21 cellular contexts compared by ENCODE assay signal in genomic region chr6:1593286-1593957, GRCh38. TPM values are rescaled to one million over a fixed set of nuclear protein-coding genes. Genes with fewer than 3 reads are reported as not detected.
DNase-seq lines count a peak whose midpoint lies in the region; ATAC-seq and TF ChIP-seq lines count a peak whose summit lies in the region.
"Had no signal": no experiment of that assay in that cellular context is flagged by ENCODE, and none has a peak within 500 bp of the region (broad histone marks: within the 10 kb centered on the region; RNA-seq: fewer than 3 reads in every experiment).

No MANE protein-coding gene starts in this region.

- no peaks in the 10 kb centered on the region for H4K20me1 ChIP-seq in mammary epithelial cell (ENCODE audit: insufficient read depth, low read length)
- no peaks in the 10 kb centered on the region for H4K20me1 ChIP-seq in osteoblast (ENCODE audit: insufficient read depth, low read length)

- no peak overlapping the region for H3K27ac ChIP-seq in mammary epithelial cell (ENCODE audit: insufficient read depth, low read depth, low read length)
- H3K27ac ChIP-seq in osteoblast (ENCODE audit: low read depth, low read length), result no peak overlapping the region
- H3K27ac ChIP-seq: SJSA1 had no signal

- H3K4me1 ChIP-seq in mammary epithelial cell (ENCODE audit: insufficient read depth, low read length), result peaks cover 17% of the 10 kb centered on the region
- H3K4me1 ChIP-seq in osteoblast (ENCODE audit: insufficient read depth, low read length), result peaks cover 6% of the 10 kb centered on the region

- BruUV-seq in Calu3 (replicated peaks; lab: Mats Ljungman, UMichigan) (no TSS peak), mammary epithelial cell (replicated peaks; lab: Mats Ljungman, UMichigan) (no TSS peak)

- peak overlapping the region; percentile 87 for H3K4me2 ChIP-seq in mammary epithelial cell (ENCODE audit: insufficient read depth, low read depth, low read length)
- H3K4me2 ChIP-seq in osteoblast (ENCODE audit: insufficient read depth, low read length), result peak overlapping the region; percentile 69

- peaks cover 6% of the 10 kb centered on the region for H3K4me1 Mint-ChIP-seq in CD14-positive monocyte
- peaks cover 20% of the 10 kb centered on the region for H3K4me1 Mint-ChIP-seq in Calu3 (ENCODE audit: low read depth, unreplicated experiment)

- CTCF ChIA-PET in Calu3 (lab: Charles Lee) (no interaction called here), mammary epithelial cell (lab: Charles Lee; ENCODE audit: low non-redundant PET) (no interaction called here)

- in situ Hi-C loops in mammary epithelial cell (cut with MboI; ENCODE audit: low sequenced_read_pairs in 2 of 2), result loop anchor here (10.0 to 25.0 kb wide), 5 partner anchors 601 to 1151 kb away; no protein-coding TSS in a partner anchor

- H3K9me3 Mint-ChIP-seq in CD14-positive monocyte (peaks cover 0 to 4% (median 0%) of the 10 kb centered on the region in 7 donors), Calu3 (ENCODE audit: low read depth, unreplicated experiment) (no peaks in the 10 kb centered on the region)
- H3K9me3 Mint-ChIP-seq: CD4-positive, alpha-beta T cell had no signal

- H3K79me2 ChIP-seq in mammary epithelial cell (ENCODE audit: insufficient read depth, low read length) (no peaks in the 10 kb centered on the region), osteoblast (ENCODE audit: insufficient read depth, low read length) (no peaks in the 10 kb centered on the region)

- H3K9ac ChIP-seq in mammary epithelial cell (ENCODE audit: insufficient read depth, low read length), result no peak overlapping the region

- DNase-seq in CD14-positive monocyte (ENCODE audit: low spot score), result peak; percentile 14
- no peak for DNase-seq in Calu3
- peak; percentile 34 for DNase-seq in mammary epithelial cell
- peak; percentile 69 for DNase-seq in osteoblast (ENCODE audit: insufficient read length, low spot score, missing footprints)
- no peak for DNase-seq in NCI-H128 (lab: John Stamatoyannopoulos, UW; ENCODE audit: unreplicated experiment)
- DNase-seq in DMS153 (lab: John Stamatoyannopoulos, UW), result no peak
- DNase-seq: CD4-positive, alpha-beta T cell; COR-L47; GOT3; Karpas-422; MG63; NCI-H1048; NCI-H1436 treated with DMSO at 0.1 percent for 48 hours; NCI-H1930; NCI-H226; NCI-H82 had no signal

- no peaks in the 10 kb centered on the region for H3K9me3 ChIP-seq in mammary epithelial cell (replicated peaks; ENCODE audit: insufficient read depth, low read length)
- H3K9me3 ChIP-seq in osteoblast (ENCODE audit: low read depth, low read length), result peaks cover 2% of the 10 kb centered on the region
- H3K9me3 ChIP-seq: MG63, SJSA1 had no signal

- TF ChIP-seq CTCF in CD14-positive monocyte (IDR thresholded peaks at IDR 0.05) (no peak), Calu3 (IDR thresholded peaks at IDR 0.05; ENCODE audit: unreplicated experiment) (no peak), mammary epithelial cell (conservative IDR thresholded peaks at IDR 0.05 in 1 of 2, IDR thresholded peaks at IDR 0.05 in 1 of 2; ENCODE audit: extremely low read depth in 1 of 2, insufficient read depth in 1 of 2, low read depth in 1 of 2, low read length in 2 of 2) (no peak), osteoblast (IDR thresholded peaks at IDR 0.05; ENCODE audit: extremely low read depth, low read depth, low read length) (no peak)

- H3K27me3 ChIP-seq in mammary epithelial cell (ENCODE audit: insufficient read depth, low read length), result no peaks in the 10 kb centered on the region
- peaks cover 50% of the 10 kb centered on the region for H3K27me3 ChIP-seq in osteoblast (ENCODE audit: insufficient read depth, low read length)
- H3K27me3 ChIP-seq: MG63, SJSA1 had no signal

- H3K36me3 Mint-ChIP-seq in CD14-positive monocyte, result no peaks in the 10 kb centered on the region
- no peaks in the 10 kb centered on the region for H3K36me3 Mint-ChIP-seq in Calu3 (ENCODE audit: insufficient read depth, unreplicated experiment)

- H3K4me3 ChIP-seq in mammary epithelial cell (replicated peaks in 1 of 3; ENCODE audit: insufficient read depth in 1 of 3, low read depth in 2 of 3, low read length in 3 of 3), result peak overlapping the region; percentile 24 to 36 (median 32)
- H3K4me3 ChIP-seq in osteoblast (ENCODE audit: insufficient read depth, low read length), result peak overlapping the region; percentile 55
- H3K4me3 ChIP-seq: MG63, SJSA1 had no signal

- H3K27me3 Mint-ChIP-seq in CD14-positive monocyte (ENCODE audit: low read depth in 3 of 3) (peaks cover 26 to 58% (median 29%) of the 10 kb centered on the region in 3 donors), Calu3 (ENCODE audit: unreplicated experiment) (peaks cover 55% of the 10 kb centered on the region)

- H3K36me3 ChIP-seq in mammary epithelial cell (ENCODE audit: insufficient read depth, low read length) (no peaks in the 10 kb centered on the region), osteoblast (ENCODE audit: insufficient read depth, low read length) (no peaks in the 10 kb centered on the region)
- H3K36me3 ChIP-seq: MG63, SJSA1 had no signal

- H2AFZ ChIP-seq in mammary epithelial cell (ENCODE audit: low read depth, low read length) (peak overlapping the region; percentile 79), osteoblast (ENCODE audit: low read length) (peak overlapping the region; percentile 75)

- intact Hi-C loops in CD14-positive monocyte (cut with micrococcal nuclease), result loop anchor here in 1 of 2 donors (10.0 kb wide), 1 partner anchor 1171 kb away; the partner anchor contains the start of gene WRNIP1
- intact Hi-C loops in Calu3 (cut with micrococcal nuclease; ENCODE audit: unreplicated experiment), result no loop called here
- intact Hi-C loops in mammary epithelial cell (cut with micrococcal nuclease), result no loop called here

- dilution Hi-C loops in mammary epithelial cell (cut with HindIII; ENCODE audit: low sequenced_read_pairs), result loop anchor here (5.0 kb wide), 1 partner anchor 46 kb away; no protein-coding TSS in a partner anchor

- H3K27ac Mint-ChIP-seq in CD14-positive monocyte, result no peak overlapping the region
- no peak overlapping the region for H3K27ac Mint-ChIP-seq in Calu3 (ENCODE audit: unreplicated experiment)
- H3K27ac Mint-ChIP-seq: CD4-positive, alpha-beta T cell had no signal

- no peak for ATAC-seq in HG03342 (IDR thresholded peaks at IDR 0.05; ENCODE audit: unreplicated experiment)
- no peak for ATAC-seq in HG03097 (IDR thresholded peaks at IDR 0.05; ENCODE audit: low FRiP score, unreplicated experiment)
- ATAC-seq: Right ventricle myocardium inferior had no signal

- WGBS in mammary epithelial cell (ENCODE audit: low coverage, missing lambda C conversion rate), result 41% methylated on average over 20 of the region's 20 CpGs

- H3K4me3 Mint-ChIP-seq in CD14-positive monocyte, result no peak overlapping the region
- peak overlapping the region; percentile 67 for H3K4me3 Mint-ChIP-seq in Calu3 (ENCODE audit: low read depth, unreplicated experiment)
- H3K4me3 Mint-ChIP-seq: CD4-positive, alpha-beta T cell had no signal

RNA-seq across cellular contexts. Expression of gene FOXC1, which starts 16.3 kb away (rescaled TPM):
- polyA plus RNA-seq in CD14-positive monocyte (not detected), mammary epithelial cell (4.6 TPM)
- total RNA-seq in Calu3 (2022) (12.3 and 16.5 TPM in 2 replicates), mammary epithelial cell (10 to 100 TPM; 12.1 to 15.8 TPM), osteoblast (39.4 and 41.0 TPM in 2 replicates)
- polyA minus RNA-seq in mammary epithelial cell, result 1.7 TPM
- total RNA-seq: CD4-positive, alpha-beta T cell; OCI-LY7 had no signal

Comparison
In these comparisons a context has a peak if more than half of its experiments do, and no peak if none do; other contexts are left out.
1. DNase-seq: peak in CD14-positive monocyte (single experiment), mammary epithelial cell (single experiment) and osteoblast (single experiment); none in Calu3 (single experiment), NCI-H128 (single experiment) and DMS153 (single experiment).